In the genomic region with DNA sequence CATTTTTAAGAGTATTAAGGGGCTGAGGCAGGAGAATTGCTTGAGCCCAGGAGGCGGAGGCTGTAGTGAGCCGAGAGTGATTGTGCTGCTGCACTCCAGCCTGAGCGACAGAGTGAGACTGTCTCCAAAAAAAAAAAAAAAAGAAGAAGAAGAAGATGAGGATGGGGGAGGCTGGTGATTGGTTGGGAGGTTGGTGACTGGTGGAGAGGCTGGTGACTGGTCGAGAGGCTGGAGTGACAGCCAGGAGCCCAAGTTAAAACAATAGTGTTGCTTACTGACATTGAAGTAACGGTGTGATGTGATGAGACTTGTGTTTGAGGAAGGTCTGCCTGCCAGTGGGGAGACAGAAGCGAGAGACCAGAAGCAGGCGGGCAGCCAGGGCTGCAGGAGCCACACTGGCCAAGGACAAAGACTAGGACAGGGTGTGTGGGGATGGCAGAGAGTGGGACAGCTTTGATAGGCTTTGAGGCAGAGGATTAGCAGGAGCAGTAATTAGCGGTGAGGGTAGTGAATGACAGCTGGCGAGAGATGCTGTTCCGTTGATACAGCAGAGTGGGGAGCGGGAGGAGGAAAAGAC, we compare ENCODE assay signal across 11 cellular contexts. TPM values are rescaled to one million over a fixed set of nuclear protein-coding genes. Genes with fewer than 3 reads are reported as not detected.
DNase-seq lines count a peak whose midpoint lies in the region; ATAC-seq and TF ChIP-seq lines count a peak whose summit lies in the region.
"Had no signal": no experiment of that assay in that cellular context is flagged by ENCODE, and none has a peak within 500 bp of the region (broad histone marks: within the 10 kb centered on the region; RNA-seq: fewer than 3 reads in every experiment).

No MANE protein-coding gene starts in this region.

- H3K36me3 Mint-ChIP-seq in activated T-helper 17 cell treated with anti-CD3 and anti-CD28 coated beads, Interleukin-2, amount 50 U/mL, for 72 hours (ENCODE audit: low read depth), result peaks cover 100% of the 10 kb centered on the region
- peaks cover 41% of the 10 kb centered on the region for H3K36me3 Mint-ChIP-seq in type B pancreatic cell

- H3K9me3 Mint-ChIP-seq in activated T-helper 17 cell treated with anti-CD3 and anti-CD28 coated beads, Interleukin-2, amount 50 U/mL, for 72 hours, result no peaks in the 10 kb centered on the region
- H3K9me3 Mint-ChIP-seq in type B pancreatic cell, result no peaks in the 10 kb centered on the region

- ATAC-seq in Right ventricle myocardium inferior (peak; percentile 48), heart left ventricle (peak; percentile 48 to 68 (median 64)), GM21786 (IDR thresholded peaks at IDR 0.05; ENCODE audit: unreplicated experiment) (no peak)
- ATAC-seq in activated T-helper 17 cell treated with anti-CD3 and anti-CD28 coated beads, Interleukin-2, amount 50 U/mL, for 72 hours (replicated peaks), result no peak

- no peaks in the 10 kb centered on the region for H3K27me3 ChIP-seq in heart left ventricle
- H3K27me3 ChIP-seq in MG63, result no peaks in the 10 kb centered on the region

- WGBS in heart left ventricle, 4 donors, result 57 to 72% (median 64%) methylated on average over 11 of the region's 11 CpGs

- H3K4me1 ChIP-seq in heart left ventricle, result peaks cover 3 to 48% (median 33%) of the 10 kb centered on the region in 12 donors

- H3K27ac Mint-ChIP-seq in activated T-helper 17 cell treated with anti-CD3 and anti-CD28 coated beads, Interleukin-2, amount 50 U/mL, for 72 hours, result peak overlapping the region; percentile 46
- peak overlapping the region; percentile 52 for H3K27ac Mint-ChIP-seq in type B pancreatic cell

- intact Hi-C loops in Right ventricle myocardium inferior (cut with DNase I), result no loop called here
- intact Hi-C loops in cardiac septum (cut with DNase I), result no loop called here
- intact Hi-C loops in heart left ventricle (cut with DNase I), result loop anchor here in 1 of 10 donors (10.0 kb wide), 1 partner anchor 365 kb away; the partner anchor contains the start of gene FIS1

- no peaks in the 10 kb centered on the region for H3K27me3 Mint-ChIP-seq in activated T-helper 17 cell treated with anti-CD3 and anti-CD28 coated beads, Interleukin-2, amount 50 U/mL, for 72 hours
- no peaks in the 10 kb centered on the region for H3K27me3 Mint-ChIP-seq in type B pancreatic cell

- H3K4me3 ChIP-seq in heart left ventricle (no peak overlapping the region), MG63 (no peak overlapping the region)

- no peaks in the 10 kb centered on the region for H3K9me3 ChIP-seq in heart left ventricle
- no peaks in the 10 kb centered on the region for H3K9me3 ChIP-seq in MG63

- TF ChIP-seq POLR2A in heart left ventricle (IDR thresholded peaks at IDR 0.05), result no peak

- H3K4me3 Mint-ChIP-seq in activated T-helper 17 cell treated with anti-CD3 and anti-CD28 coated beads, Interleukin-2, amount 50 U/mL, for 72 hours, result peak overlapping the region; percentile 12
- peak overlapping the region; percentile 1 for H3K4me3 Mint-ChIP-seq in type B pancreatic cell

- H3K4me1 Mint-ChIP-seq in activated T-helper 17 cell treated with anti-CD3 and anti-CD28 coated beads, Interleukin-2, amount 50 U/mL, for 72 hours, result peaks cover 33% of the 10 kb centered on the region
- H3K4me1 Mint-ChIP-seq in type B pancreatic cell (ENCODE audit: unreplicated experiment), result peaks cover 37% of the 10 kb centered on the region

- peaks cover 3 to 81% (median 71%) of the 10 kb centered on the region in 9 donors for H3K36me3 ChIP-seq in heart left ventricle
- peaks cover 51% of the 10 kb centered on the region for H3K36me3 ChIP-seq in MG63

- DNase-seq in Right ventricle myocardium inferior (ENCODE audit: missing footprints) (peak; percentile 45), cardiac septum (ENCODE audit: low spot score) (no peak), heart left ventricle (peak in 1 of 5 donors; percentile 71), type B pancreatic cell (ENCODE audit: extremely low spot score, unreplicated experiment) (no peak), MG63 (no peak), DMS153 (lab: John Stamatoyannopoulos, UW) (no peak)
- DNase-seq: MM.1S, NCI-H446 had no signal

- H3K27ac ChIP-seq in heart left ventricle, result peak overlapping the region in 4 of 12 donors; percentile 5 to 55 (median 32)

- TF ChIP-seq CTCF in heart left ventricle (IDR thresholded peaks at IDR 0.05), result no peak
- no peak for TF ChIP-seq CTCF in type B pancreatic cell (conservative IDR thresholded peaks at IDR 0.05)

RNA-seq across cellular contexts. Expression of gene SRRT, which starts 4.9 kb away (rescaled TPM):
- total RNA-seq in Right ventricle myocardium inferior, result 70.5 TPM
- 62.9 TPM for total RNA-seq in cardiac septum
- total RNA-seq in activated T-helper 17 cell treated with anti-CD3 and anti-CD28 coated beads, Interleukin-2, amount 50 U/mL, for 72 hours, result 100 to 1,000 TPM; 208 to 255 TPM
- 10 to 100 TPM; 31.0 to 62.2 (median 49.5) TPM for total RNA-seq in heart left ventricle
- polyA plus RNA-seq in heart left ventricle, result 10 to 100 TPM; 38.0 to 49.7 TPM
- 168 and 239 TPM in 2 replicates for total RNA-seq in type B pancreatic cell (ENCODE audit: low replicate concordance)
- total RNA-seq in MG63 (2014; rRNA removed; shearing (Covaris generic); ENCODE audit: low replicate concordance), result 60.3 and 102 TPM in 2 replicates

RNA-seq across cellular contexts. Expression of gene UFSP1, which starts 9.7 kb away (rescaled TPM):
- total RNA-seq in Right ventricle myocardium inferior, result 1.9 TPM
- 2.1 TPM for total RNA-seq in cardiac septum
- total RNA-seq in activated T-helper 17 cell treated with anti-CD3 and anti-CD28 coated beads, Interleukin-2, amount 50 U/mL, for 72 hours, result 1 to 10 TPM in 1 of 2 donors, under 1 TPM in 1; 0.79 to 3.2 TPM
- total RNA-seq in heart left ventricle, result 1 to 10 TPM; 1.0 to 3.4 (median 1.6) TPM
- polyA plus RNA-seq in heart left ventricle, result 1 to 10 TPM; 3.4 TPM
- 4.4 and 6.3 TPM in 2 replicates for total RNA-seq in type B pancreatic cell (ENCODE audit: low replicate concordance)
- total RNA-seq in MG63 (2014; rRNA removed; shearing (Covaris generic); ENCODE audit: low replicate concordance), result 5.4 and 6.8 TPM in 2 replicates

RNA-seq across cellular contexts. Expression of gene TRIP6, which starts 12.6 kb away (rescaled TPM):
- total RNA-seq in Right ventricle myocardium inferior (15.5 TPM), cardiac septum (24.4 TPM), heart left ventricle (10 to 100 TPM in 8 of 9 donors, 1 to 10 TPM in 1; 9.2 to 37.3 (median 17.1) TPM), type B pancreatic cell (ENCODE audit: low replicate concordance) (78.9 and 84.7 TPM in 2 replicates)
- total RNA-seq in activated T-helper 17 cell treated with anti-CD3 and anti-CD28 coated beads, Interleukin-2, amount 50 U/mL, for 72 hours, result 10 to 100 TPM; 36.5 to 43.5 TPM
- polyA plus RNA-seq in heart left ventricle, result 10 to 100 TPM; 10.6 to 23.1 TPM
- 147 and 173 TPM in 2 replicates for total RNA-seq in MG63 (2014; rRNA removed; shearing (Covaris generic); ENCODE audit: low replicate concordance)

RNA-seq across cellular contexts. Expression of gene ACHE, which starts 15.9 kb away (rescaled TPM):
- 0.73 TPM for total RNA-seq in Right ventricle myocardium inferior
- total RNA-seq in cardiac septum, result 2.1 TPM
- total RNA-seq in activated T-helper 17 cell treated with anti-CD3 and anti-CD28 coated beads, Interleukin-2, amount 50 U/mL, for 72 hours, result not detected
- 1 to 10 TPM in 4 of 9 donors, under 1 TPM in 5; 0.44 to 2.1 (median 0.78) TPM for total RNA-seq in heart left ventricle
- under 1 TPM; 0.58 to 0.69 TPM for polyA plus RNA-seq in heart left ventricle
- total RNA-seq in type B pancreatic cell (ENCODE audit: low replicate concordance), result 7.1 and 10.4 TPM in 2 replicates
- not detected in 2 replicates for total RNA-seq in MG63 (2014; rRNA removed; shearing (Covaris generic); ENCODE audit: low replicate concordance)
- total RNA-seq: fibroblast of villous mesenchyme had no signal

RNA-seq across cellular contexts. Expression of gene SLC12A9, which starts 27.3 kb away (rescaled TPM):
- total RNA-seq in Right ventricle myocardium inferior (10.2 TPM), cardiac septum (6.9 TPM), heart left ventricle (10 to 100 TPM in 1 of 9 donors, 1 to 10 TPM in 8; 4.6 to 23.6 (median 7.0) TPM), type B pancreatic cell (ENCODE audit: low replicate concordance) (31.4 and 37.1 TPM in 2 replicates)
- 10 to 100 TPM; 15.7 to 30.1 TPM for total RNA-seq in activated T-helper 17 cell treated with anti-CD3 and anti-CD28 coated beads, Interleukin-2, amount 50 U/mL, for 72 hours
- polyA plus RNA-seq in heart left ventricle, result 10 to 100 TPM in 1 of 2 donors, 1 to 10 TPM in 1; 6.4 to 10.5 TPM
- total RNA-seq in MG63 (2014; rRNA removed; shearing (Covaris generic); ENCODE audit: low replicate concordance), result 12.0 and 13.6 TPM in 2 replicates

Comparison
In these comparisons a context has a peak if more than half of its experiments do, and no peak if none do; other contexts are left out.
1. ATAC-seq: peak in Right ventricle myocardium inferior (single experiment) and heart left ventricle (4 of 4); none in activated T-helper 17 cell treated with anti-CD3 and anti-CD28 coated beads, Interleukin-2, amount 50 U/mL, for 72 hours (single experiment) and GM21786 (single experiment).